In the genomic region with DNA sequence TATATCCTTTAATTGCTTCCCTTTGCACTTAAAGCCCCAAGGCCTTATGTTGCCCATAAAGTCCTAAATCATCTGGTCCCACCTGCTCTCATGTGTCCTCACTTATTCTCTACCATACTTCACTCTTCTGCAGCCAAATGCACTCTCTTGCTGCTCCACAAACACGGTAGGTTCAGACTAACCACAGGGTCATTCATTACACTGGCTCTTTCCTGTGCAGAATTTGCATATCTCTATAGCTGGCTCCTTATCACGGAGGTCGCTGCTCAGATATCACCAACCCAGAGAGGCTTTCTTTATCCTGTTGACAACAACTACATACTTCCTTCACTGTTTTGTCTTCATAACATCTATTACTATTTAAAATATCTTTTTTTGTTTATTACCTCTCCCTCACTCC, we compare ENCODE assay signal across 17 cellular contexts.
A peak's percentile ranks its signal among the peaks of the same experiment; 100 is the strongest.
DNase-seq lines count a peak whose midpoint lies in the region; ATAC-seq lines count a peak whose summit lies in the region.
"Had no signal": no experiment of that assay in that cellular context is flagged by ENCODE, and none has a peak within 500 bp of the region (broad histone marks: within the 10 kb centered on the region; RNA-seq: fewer than 3 reads in every experiment).

No MANE protein-coding gene starts in this region.

- DNase-seq in activated CD8-positive, alpha-beta memory T cell treated with anti-CD3 and anti-CD28 coated beads, Interleukin-2, amount 50 U/mL, for 4 hours: no peak
- DNase-seq in NCI-H1092 treated with DMSO at 0.1 percent for 48 hours (lab: John Stamatoyannopoulos, UW): no peak
- no peak for DNase-seq in stimulated activated CD4-positive, alpha-beta T cell treated with anti-CD3 and anti-CD28 coated beads, Interleukin-2, amount 100 ng/mL, for 48 hours
- DNase-seq in activated CD4-positive, alpha-beta T cell treated with anti-CD3 and anti-CD28 coated beads, Interleukin-2, amount 50 U/mL, for 1 hour: no peak
- DNase-seq: activated CD8-positive, alpha-beta T cell treated with anti-CD3 and anti-CD28 coated beads for 36 hours; activated naive CD4-positive, alpha-beta T cell treated with anti-CD3 and anti-CD28 coated beads, Interleukin-2, amount 50 U/mL, for 16 hours; activated T-cell treated with anti-CD3 and anti-CD28 coated beads, Interleukin-2, amount 50 U/mL, for 4 hours; endodermal cell; head of caudate nucleus; NCI-H524 treated with DMSO at 0.1 percent for 48 hours; SIG-M5; T-helper 1 cell; WERI-Rb-1 had no signal

- ATAC-seq in GM19372 (IDR thresholded peaks at IDR 0.05; ENCODE audit: low read depth, unreplicated experiment) (peak; percentile 72), HG02759 (IDR thresholded peaks at IDR 0.05; ENCODE audit: unreplicated experiment) (peak; percentile 49), HG03520 (IDR thresholded peaks at IDR 0.05; ENCODE audit: unreplicated experiment) (peak; percentile 94)
- ATAC-seq: activated CD8-positive, alpha-beta T cell treated with anti-CD3 and anti-CD28 coated beads for 36 hours; activated T-cell treated with anti-CD3 and anti-CD28 coated beads, Interleukin-2, amount 50 U/mL, for 4 hours; HepG2 had no signal
